22 cellular contexts compared by ENCODE assay signal in genomic region chr3:168984872-168985271, GRCh38.
"Had no signal": no experiment of that assay in that cellular context is flagged by ENCODE, and none has a peak within 500 bp of the region (broad histone marks: within the 10 kb centered on the region; RNA-seq: fewer than 3 reads in every experiment).

No MANE protein-coding gene starts in this region.

- H3K36me3 ChIP-seq: SJCRH30 had no signal

- H3K27ac ChIP-seq: RWPE1, SJCRH30, VCaP had no signal

- H3K4me3 ChIP-seq: SJCRH30 had no signal

- H3K9ac ChIP-seq: SK-N-SH had no signal

- H3K4me2 ChIP-seq: SK-N-SH had no signal

- DNase-seq: activated CD4-positive, alpha-beta memory T cell treated with anti-CD3 and anti-CD28 coated beads for 36 hours; activated CD4-positive, alpha-beta T cell treated with anti-CD3 and anti-CD28 coated beads, Interleukin-2, amount 10 ng/mL, durations not matched to agents 7 days and 5 days; activated CD4-positive, CD25-positive, alpha-beta regulatory T cell; activated CD8-positive, alpha-beta memory T cell treated with anti-CD3 and anti-CD28 coated beads for 24 hours; activated effector memory CD4-positive, alpha-beta T cell treated with anti-CD3 and anti-CD28 coated beads, Interleukin-2, amount 50 U/mL, for 16 hours; activated naive CD4-positive, alpha-beta T cell treated with Interleukin-2 at 50 U/mL for 16 hours; activated naive CD8-positive, alpha-beta T cell treated with anti-CD3 and anti-CD28 coated beads, Interleukin-2, amount 50 U/mL, for 24 hours; activated T-cell treated with anti-CD3 and anti-CD28 coated beads, Interleukin-2, amount 50 U/mL, for 4 hours; amygdala; caudate nucleus; NCI-H1105 treated with DMSO at 0.1 percent for 48 hours; NCI-H1436 treated with DMSO at 0.1 percent for 48 hours; NCI-H187; NCI-H2081; NCI-H446; NCI-H524; NCI-H774; Right ventricle myocardium superior; SJCRH30; SK-N-SH had no signal

- H3K9me3 ChIP-seq: SJCRH30, SK-N-SH had no signal

- H3K4me1 ChIP-seq: SJCRH30 had no signal

- H3K27me3 ChIP-seq: SJCRH30 had no signal
